ENCODE assay signal across 8 cellular contexts in genomic region chr4:62709618-62710252, GRCh38.
DNase-seq lines count a peak whose midpoint lies in the region; ATAC-seq and TF ChIP-seq lines count a peak whose summit lies in the region.

No MANE protein-coding gene starts in this region.

- no peak overlapping the region for H3K4me2 ChIP-seq in trophoblast cell (ENCODE audit: low read length)

- H3K79me1 ChIP-seq in trophoblast cell (ENCODE audit: low read length): no peaks in the 10 kb centered on the region

- no peak overlapping the region for H2AFZ ChIP-seq in trophoblast cell (ENCODE audit: insufficient read depth, low read length, poor library complexity)

- no peak overlapping the region for H3K27ac Mint-ChIP-seq in activated CD4-positive, alpha-beta memory T cell treated with anti-CD3 and anti-CD28 coated beads, Interleukin-2, amount 10 ng/mL, durations not matched to agents 7 days and 5 days

- TF ChIP-seq CTCF in Panc1 (IDR thresholded peaks at IDR 0.05): peak; percentile 42; the same call in 1 of the 2 replicates

- H4K8ac ChIP-seq in trophoblast cell (ENCODE audit: low read depth, low read length): no peak overlapping the region

- H3K27me3 Mint-ChIP-seq in activated CD4-positive, alpha-beta memory T cell treated with anti-CD3 and anti-CD28 coated beads, Interleukin-2, amount 10 ng/mL, durations not matched to agents 7 days and 5 days: no peaks in the 10 kb centered on the region

- H3K4me1 ChIP-seq in Panc1 (ENCODE audit: control insufficient read depth, insufficient read depth, low read length) (no peaks in the 10 kb centered on the region), trophoblast cell (ENCODE audit: control insufficient read depth in 1 of 2, insufficient read depth in 2 of 2, low read length in 2 of 2) (no peaks in the 10 kb centered on the region)

- H3K27ac ChIP-seq in Panc1 (ENCODE audit: low read length) (no peak overlapping the region), trophoblast cell (ENCODE audit: low read depth, low read length) (no peak overlapping the region)

- no peaks in the 10 kb centered on the region for H3K4me1 Mint-ChIP-seq in activated CD4-positive, alpha-beta memory T cell treated with anti-CD3 and anti-CD28 coated beads, Interleukin-2, amount 10 ng/mL, durations not matched to agents 7 days and 5 days

- H2AK5ac ChIP-seq in trophoblast cell (ENCODE audit: low read length): no peak overlapping the region

- no peak overlapping the region for H3K9ac ChIP-seq in trophoblast cell (ENCODE audit: low read length)

- no peak for ATAC-seq in Panc1

- no peak overlapping the region for H2BK5ac ChIP-seq in trophoblast cell (ENCODE audit: low read depth, low read length, poor library complexity)

- H3K36me3 ChIP-seq in Panc1 (ENCODE audit: control insufficient read depth, insufficient read depth, low read length) (no peaks in the 10 kb centered on the region), trophoblast cell (ENCODE audit: control insufficient read depth in 1 of 2, insufficient read depth in 2 of 2, low read length in 2 of 2) (no peaks in the 10 kb centered on the region)

- H3K79me2 ChIP-seq in trophoblast cell (ENCODE audit: control insufficient read depth, insufficient read depth, low read length, poor library complexity): no peaks in the 10 kb centered on the region

- no peaks in the 10 kb centered on the region for H3K9me3 ChIP-seq in Panc1 (ENCODE audit: control insufficient read depth, insufficient read depth, low read depth, low read length)
- no peaks in the 10 kb centered on the region for H3K9me3 ChIP-seq in trophoblast cell (ENCODE audit: insufficient read depth, low read depth, low read length)

- no peak overlapping the region for H3K4me3 Mint-ChIP-seq in activated CD4-positive, alpha-beta memory T cell treated with anti-CD3 and anti-CD28 coated beads, Interleukin-2, amount 10 ng/mL, durations not matched to agents 7 days and 5 days

- H2BK120ac ChIP-seq in trophoblast cell (ENCODE audit: insufficient read depth, low read length, poor library complexity): no peak overlapping the region

- peaks cover 11% of the 10 kb centered on the region for H3K9me3 Mint-ChIP-seq in activated CD4-positive, alpha-beta memory T cell treated with anti-CD3 and anti-CD28 coated beads, Interleukin-2, amount 10 ng/mL, durations not matched to agents 7 days and 5 days

- no peaks in the 10 kb centered on the region for H3K36me3 Mint-ChIP-seq in activated CD4-positive, alpha-beta memory T cell treated with anti-CD3 and anti-CD28 coated beads, Interleukin-2, amount 10 ng/mL, durations not matched to agents 7 days and 5 days (ENCODE audit: low read depth)

- H4K91ac ChIP-seq in trophoblast cell (ENCODE audit: low read depth, low read length): no peak overlapping the region

- no TSS peak for BruUV-seq in Panc1 (replicated peaks; lab: Mats Ljungman, UMichigan)

- DNase-seq in DMS153 treated with DMSO at 0.1 percent for 48 hours (lab: John Stamatoyannopoulos, UW; ENCODE audit: unreplicated experiment): peak; percentile 29
- peak; percentile 75 for DNase-seq in HT-29 (ENCODE audit: low spot score)
- no peak for DNase-seq in Panc1 (ENCODE audit: low read depth, low spot score)
- DNase-seq in erythroblast (lab: John Stamatoyannopoulos, UW): peak; percentile 7 to 45
- DNase-seq in trophoblast cell: peak; percentile 1 to 69
- DNase-seq in DMS79 (lab: John Stamatoyannopoulos, UW): no peak
- no peak for DNase-seq in AG08396 (ENCODE audit: low spot score)
- DNase-seq in activated CD4-positive, alpha-beta memory T cell treated with anti-CD3 and anti-CD28 coated beads, Interleukin-2, amount 10 ng/mL, durations not matched to agents 7 days and 5 days: no peak

- H3K4me3 ChIP-seq in Panc1 (ENCODE audit: low read depth in 2 of 2, low read length in 2 of 2): no peak overlapping the region
- H3K4me3 ChIP-seq in trophoblast cell (ENCODE audit: low read depth, low read length): no peak overlapping the region

- no peaks in the 10 kb centered on the region for H3K27me3 ChIP-seq in Panc1 (ENCODE audit: control insufficient read depth, insufficient read depth, low read length)
- no peaks in the 10 kb centered on the region for H3K27me3 ChIP-seq in trophoblast cell (ENCODE audit: insufficient read depth, low read length)

- no CpG with 5 or more reads among the region's 3 CpGs for WGBS in trophoblast cell (ENCODE audit: extremely low coverage, insufficient coverage, insufficient read length)

- H3K23ac ChIP-seq in trophoblast cell (ENCODE audit: low read length): no peak overlapping the region

- H4K12ac ChIP-seq in trophoblast cell (ENCODE audit: low read depth, low read length): no peak overlapping the region

- TF ChIP-seq POLR2A in erythroblast (IDR thresholded peaks at IDR 0.05; ENCODE audit: low read length): no peak

- H3K4ac ChIP-seq in trophoblast cell (ENCODE audit: low read depth, low read length): no peak overlapping the region

- H3K14ac ChIP-seq in trophoblast cell (ENCODE audit: low read length): no peak overlapping the region

- intact Hi-C loops in Panc1 (cut with micrococcal nuclease; ENCODE audit: unreplicated experiment): no loop called here

- in situ Hi-C loops in Panc1 (cut with HindIII; ENCODE audit: low pct_unique_long_range_greater_than_20kb, low sequenced_read_pairs): no loop called here

- no peak overlapping the region for H3K18ac ChIP-seq in trophoblast cell (ENCODE audit: low read length)

- H2BK12ac ChIP-seq in trophoblast cell (ENCODE audit: low read length): no peak overlapping the region

- POLR2A ChIA-PET in Panc1 (lab: Charles Lee): no interaction called here
- POLR2A ChIA-PET in activated CD4-positive, alpha-beta memory T cell treated with anti-CD3 and anti-CD28 coated beads, Interleukin-2, amount 10 ng/mL, durations not matched to agents 7 days and 5 days (lab: Charles Lee): no interaction called here

- CTCF ChIA-PET in Panc1 (lab: Charles Lee): no interaction called here
- CTCF ChIA-PET in activated CD4-positive, alpha-beta memory T cell treated with anti-CD3 and anti-CD28 coated beads, Interleukin-2, amount 10 ng/mL, durations not matched to agents 7 days and 5 days (lab: Charles Lee): no interaction called here

Comparison
In these comparisons a context has a peak if more than half of its experiments do, and no peak if none do; other contexts are left out.
1. DNase-seq: peak in DMS153 treated with DMSO at 0.1 percent for 48 hours (single experiment), HT-29 (single experiment), erythroblast (2 of 2) and trophoblast cell (2 of 2); none in Panc1 (single experiment), DMS79 (single experiment), AG08396 (single experiment) and activated CD4-positive, alpha-beta memory T cell treated with anti-CD3 and anti-CD28 coated beads, Interleukin-2, amount 10 ng/mL, durations not matched to agents 7 days and 5 days (single experiment).